In genomic region chr20:57596998-57597939, GRCh38 we compare ENCODE assay signal across 8 cellular contexts. TPM values are rescaled to one million over a fixed set of nuclear protein-coding genes. Genes with fewer than 3 reads are reported as not detected.
DNase-seq lines count a peak whose midpoint lies in the region; ATAC-seq and TF ChIP-seq lines count a peak whose summit lies in the region.

No MANE protein-coding gene starts in this region.

- peaks cover 19% of the 10 kb centered on the region for H3K4me1 ChIP-seq in SJCRH30
- no peaks in the 10 kb centered on the region for H3K4me1 ChIP-seq in uterus

- intact Hi-C loops in posterior cingulate gyrus (cut with DNase I), result loop anchor here (1.0 to 10.0 kb wide), 2 partner anchors 578 to 612 kb away; no protein-coding TSS in a partner anchor
- intact Hi-C loops in uterus (cut with DNase I; ENCODE audit: low total_unique reads), result loop anchor here (2.0 kb wide), 1 partner anchor 614 kb away; no protein-coding TSS in a partner anchor

- DNase-seq in DMS53 (lab: John Stamatoyannopoulos, UW), result peak; percentile 54
- no peak for DNase-seq in DMS53 treated with DMSO at 0.1 percent for 48 hours (lab: John Stamatoyannopoulos, UW; ENCODE audit: unreplicated experiment)
- peak; percentile 78 to 90 for DNase-seq in SJCRH30
- peak; percentile 63 for DNase-seq in activated gamma-delta T cell treated with anti-CD3 and anti-CD28 coated beads, Interleukin-2, amount 50 U/mL, for 16 hours (ENCODE audit: low read depth)
- DNase-seq in globus pallidus (ENCODE audit: low spot score), result peak; percentile 26
- DNase-seq in posterior cingulate gyrus, result peak; percentile 27 to 95 (median 68)
- peak; percentile 62 to 72 for DNase-seq in uterus

- no peak overlapping the region for H3K27ac ChIP-seq in SJCRH30
- no peak overlapping the region for H3K27ac ChIP-seq in uterus

- H3K9me3 ChIP-seq in SJCRH30 (replicated peaks), result no peaks in the 10 kb centered on the region
- no peaks in the 10 kb centered on the region for H3K9me3 ChIP-seq in uterus

- H3K36me3 ChIP-seq in SJCRH30 (no peaks in the 10 kb centered on the region), uterus (no peaks in the 10 kb centered on the region)

- ATAC-seq in HG03571 (IDR thresholded peaks at IDR 0.05; ENCODE audit: unreplicated experiment), result peak; percentile 49

- H3K27me3 ChIP-seq in SJCRH30 (no peaks in the 10 kb centered on the region), uterus (no peaks in the 10 kb centered on the region)

- TF ChIP-seq POLR2A in uterus (IDR thresholded peaks at IDR 0.05), result no peak

- TF ChIP-seq CTCF in uterus (IDR thresholded peaks at IDR 0.05), result peak; percentile 92 to 97 (median 97)

- H3K4me3 ChIP-seq in SJCRH30 (no peak overlapping the region), uterus (no peak overlapping the region)

RNA-seq across cellular contexts. Expression of gene ZBP1, which starts 23.0 kb away (rescaled TPM):
- total RNA-seq in SJCRH30 (2014; rRNA removed; shearing (Covaris generic)), result 0.02 TPM in 1 of 2 replicates, not detected in the other
- total RNA-seq in uterus, result under 1 TPM in 1 of 4 donors, not detected in 3; 0.46 TPM

RNA-seq across cellular contexts. Expression of gene PCK1, which starts 36.4 kb away (rescaled TPM):
- 0.05 TPM in 1 of 2 replicates, not detected in the other for total RNA-seq in SJCRH30 (2014; rRNA removed; shearing (Covaris generic))
- total RNA-seq in uterus, result 1 to 10 TPM in 2 of 4 donors, under 1 TPM in 1, not detected in 1; 0.26 to 1.8 (median 1.4) TPM
